ENCODE assay signal across 24 cellular contexts in the genomic region with DNA sequence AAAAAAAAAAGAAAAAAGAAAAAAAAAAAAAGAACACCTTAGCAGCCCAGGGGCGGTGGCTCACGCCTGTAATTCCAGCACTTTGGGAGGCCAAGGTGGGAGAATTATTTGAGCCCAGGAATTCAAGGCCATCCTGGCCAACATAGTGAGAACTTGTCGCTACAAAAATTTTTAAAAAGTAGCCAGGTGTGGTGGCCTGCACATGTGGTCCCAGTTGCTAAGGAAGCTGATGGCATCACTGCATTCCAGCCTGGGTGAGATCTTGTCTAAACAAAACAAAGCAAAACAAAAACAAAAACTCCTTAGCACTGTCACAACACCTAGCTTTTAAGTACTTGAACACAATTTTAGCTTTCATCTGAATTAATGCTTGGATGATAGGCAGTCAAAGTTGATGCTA.
"Had no signal": no experiment of that assay in that cellular context is flagged by ENCODE, and none has a peak within 500 bp of the region (broad histone marks: within the 10 kb centered on the region; RNA-seq: fewer than 3 reads in every experiment).

No MANE protein-coding gene starts in this region.

- H3K4me3 Mint-ChIP-seq: naive thymus-derived CD4-positive, alpha-beta T cell; natural killer cell treated with Interleukin-12 subunit alpha and Interleukin-12 subunit beta and Interleukin-15 and Interleukin-18, amount 100 ng/mL, for 72 hours; stimulated activated naive B cell treated with anti-CD40 and anti-IgM and Interleukin-4, amounts not matched to agents 10 μg/mL and 1 μg/mL and 100 μg/mL, for 72 hours had no signal

- H3K9me3 ChIP-seq: left ventricle myocardium inferior, mucosa of descending colon, right atrium auricular region, stomach, testis, thyroid gland, transverse colon, upper lobe of right lung had no signal

- H3K9ac ChIP-seq: parathyroid adenoma had no signal

- H3K36me3 Mint-ChIP-seq: naive thymus-derived CD4-positive, alpha-beta T cell; natural killer cell treated with Interleukin-12 subunit alpha and Interleukin-12 subunit beta and Interleukin-15 and Interleukin-18, amount 100 ng/mL, for 72 hours; stimulated activated naive B cell treated with anti-CD40 and anti-IgM and Interleukin-4, amounts not matched to agents 10 μg/mL and 1 μg/mL and 100 μg/mL, for 72 hours had no signal

- H3K9me3 Mint-ChIP-seq: natural killer cell treated with Interleukin-12 subunit alpha and Interleukin-12 subunit beta and Interleukin-15 and Interleukin-18, amount 100 ng/mL, for 72 hours; stimulated activated naive B cell treated with anti-CD40 and anti-IgM and Interleukin-4, amounts not matched to agents 10 μg/mL and 1 μg/mL and 100 μg/mL, for 72 hours had no signal

- H3K27me3 ChIP-seq: right atrium auricular region, stomach, testis, thyroid gland, transverse colon, upper lobe of right lung had no signal

- H2AFZ ChIP-seq: parathyroid adenoma had no signal

- ATAC-seq: mucosa of descending colon; naive thymus-derived CD4-positive, alpha-beta T cell; natural killer cell treated with Interleukin-12 subunit alpha and Interleukin-12 subunit beta and Interleukin-15 and Interleukin-18, amount 100 ng/mL, for 72 hours; sciatic nerve; stimulated activated naive B cell treated with anti-CD40 and anti-IgM and Interleukin-4, amounts not matched to agents 10 μg/mL and 1 μg/mL and 100 μg/mL, for 72 hours; stimulated activated naive CD8-positive, alpha-beta T cell treated with anti-CD3 and anti-CD28 coated beads, Interleukin-15, Interleukin-2, amounts not matched to agents 100 U/mL and 50 U/mL, for 24 hours; upper lobe of right lung had no signal

- H3K27ac Mint-ChIP-seq: naive thymus-derived CD4-positive, alpha-beta T cell; natural killer cell treated with Interleukin-12 subunit alpha and Interleukin-12 subunit beta and Interleukin-15 and Interleukin-18, amount 100 ng/mL, for 72 hours; progenitor cell of endocrine pancreas; stimulated activated naive B cell treated with anti-CD40 and anti-IgM and Interleukin-4, amounts not matched to agents 10 μg/mL and 1 μg/mL and 100 μg/mL, for 72 hours had no signal

- H3K36me3 ChIP-seq: left ventricle myocardium inferior, right atrium auricular region, stomach, thyroid gland, transverse colon, upper lobe of right lung had no signal

- H3K27ac ChIP-seq: left ventricle myocardium inferior, parathyroid adenoma, right atrium auricular region, skin epidermis, stomach, testis, thyroid gland, transverse colon, upper lobe of right lung had no signal

- H3K27me3 Mint-ChIP-seq: naive thymus-derived CD4-positive, alpha-beta T cell; natural killer cell treated with Interleukin-12 subunit alpha and Interleukin-12 subunit beta and Interleukin-15 and Interleukin-18, amount 100 ng/mL, for 72 hours; progenitor cell of endocrine pancreas; stimulated activated naive B cell treated with anti-CD40 and anti-IgM and Interleukin-4, amounts not matched to agents 10 μg/mL and 1 μg/mL and 100 μg/mL, for 72 hours had no signal

- DNase-seq: head of caudate nucleus; hippocampal formation; left ventricle myocardium inferior; midbrain; mucosa of descending colon; naive thymus-derived CD4-positive, alpha-beta T cell; nucleus accumbens; stimulated activated CD4-positive, alpha-beta T cell treated with anti-CD3 and anti-CD28 coated beads, Interleukin-12 subunit alpha, Interleukin-12 subunit beta, amount 100 ng/mL, for 4 hours; stimulated activated CD4-positive, alpha-beta T cell treated with anti-CD3 and anti-CD28 coated beads, Interleukin-15, amount 100 ng/mL, for 24 hours; stimulated activated CD4-positive, alpha-beta T cell treated with anti-CD3 and anti-CD28 coated beads, Interleukin-2, amount 100 ng/mL, for 24 hours; stimulated activated CD4-positive, alpha-beta T cell treated with anti-CD3 and anti-CD28 coated beads, Interleukin-4, amount 100 ng/mL, for 1 hour; stimulated activated naive B cell treated with anti-CD40 and anti-IgM and Interleukin-4, amounts not matched to agents 10 μg/mL and 1 μg/mL and 100 μg/mL, for 72 hours; stimulated activated naive CD8-positive, alpha-beta T cell treated with anti-CD3 and anti-CD28 coated beads, Interleukin-15, Interleukin-2, amounts not matched to agents 100 U/mL and 50 U/mL, for 24 hours; stomach; testis; thyroid gland; transverse colon; upper lobe of right lung had no signal

- H3K79me2 ChIP-seq: parathyroid adenoma had no signal

- H3K4me3 ChIP-seq: left ventricle myocardium inferior, mucosa of descending colon, right atrium auricular region, skin epidermis, stomach, testis, thyroid gland, transverse colon, upper lobe of right lung had no signal

- H3K4me1 Mint-ChIP-seq: stimulated activated naive B cell treated with anti-CD40 and anti-IgM and Interleukin-4, amounts not matched to agents 10 μg/mL and 1 μg/mL and 100 μg/mL, for 72 hours had no signal

- H3K4me1 ChIP-seq: left ventricle myocardium inferior, parathyroid adenoma, testis, thyroid gland, transverse colon, upper lobe of right lung had no signal
